ENCODE assay signal across 8 cellular contexts in the genomic region with DNA sequence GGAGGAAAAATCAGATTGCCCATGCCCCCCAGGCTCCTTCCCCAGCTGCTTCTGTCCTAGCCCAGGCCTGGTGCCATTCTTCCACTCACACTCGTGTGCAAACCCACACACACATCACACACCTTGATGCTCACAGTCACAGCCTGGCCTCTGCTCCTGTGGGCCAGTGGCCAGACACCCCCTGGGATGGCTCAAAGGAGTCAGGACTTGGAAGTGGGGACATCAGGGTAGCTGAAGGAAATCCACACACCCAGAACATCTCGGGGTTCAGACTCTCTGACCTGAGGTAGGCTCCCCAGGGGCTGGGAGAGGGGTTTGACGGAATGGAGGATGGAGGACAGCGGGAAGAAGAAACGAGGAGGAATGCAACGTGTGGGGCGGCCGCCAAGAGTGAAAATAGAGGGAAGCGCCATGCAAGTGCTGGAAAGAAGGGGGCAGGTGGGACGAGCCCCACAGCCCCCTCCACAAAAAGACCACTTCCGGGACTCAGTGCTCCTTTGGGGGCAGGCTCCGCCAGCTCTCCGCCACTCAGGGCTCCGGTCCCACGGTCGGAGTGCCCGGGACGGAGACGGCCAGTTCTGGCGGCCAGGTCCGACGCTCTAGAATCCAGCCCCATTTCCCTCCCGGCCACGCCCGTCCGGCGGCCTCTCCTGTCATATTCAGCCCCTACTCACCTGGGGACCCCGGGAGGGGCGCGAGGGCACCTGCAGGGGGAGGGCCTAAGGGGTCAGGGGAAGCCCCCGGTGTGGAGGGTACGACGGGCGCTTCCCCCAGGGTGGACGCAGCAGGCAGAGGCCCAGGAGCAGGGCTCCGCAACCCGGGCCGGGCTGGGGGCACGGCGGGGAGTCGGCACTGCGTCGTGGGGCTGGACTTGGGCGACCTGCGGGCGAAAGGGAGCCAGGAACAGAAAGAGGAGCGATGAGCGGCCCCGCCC. TPM values are rescaled to one million over a fixed set of nuclear protein-coding genes. Genes with fewer than 3 reads are reported as not detected.
A peak's percentile ranks its signal among the peaks of the same experiment; 100 is the strongest.
DNase-seq lines count a peak whose midpoint lies in the region; ATAC-seq, FAIRE-seq and TF ChIP-seq lines count a peak whose summit lies in the region.
"Not testable (repeated sequence)": the region's sequence is repeated elsewhere in the genome, so short reads cannot be mapped to it uniquely, and the experiment has no call there.

No MANE protein-coding gene starts in this region.

- not testable (repeated sequence) for TF ChIP-seq CTCF in CD4-positive, alpha-beta T cell (IDR thresholded peaks at IDR 0.05); K562 (IDR thresholded peaks at IDR 0.05 in 2 of 3, conservative IDR thresholded peaks at IDR 0.05 in 1 of 3; ENCODE audit: insufficient read depth in 2 of 3, low read depth in 1 of 3, low read length in 3 of 3)

- not testable (repeated sequence) for H3K79me2 ChIP-seq in K562 (ENCODE audit: control insufficient read depth, insufficient read depth, low read length)

- not testable (repeated sequence) for H3K36me3 ChIP-seq in K562 (ENCODE audit: control insufficient read depth, insufficient read depth, low read length); mucosa of stomach (ENCODE audit: control insufficient read depth, insufficient read depth, low read length)

- intact Hi-C loops in CD4-positive, alpha-beta T cell (cut with DNase I, micrococcal nuclease) = loop anchor here in 1 of 2 experiments (5.0 kb wide), 1 partner anchor 164 kb away; a partner anchor contains a TSS
- intact Hi-C loops in K562 (cut with micrococcal nuclease) = loop anchor here (2.0 kb wide), 1 partner anchor 21 kb away; no protein-coding TSS in a partner anchor
- intact Hi-C loops in Right ventricle myocardium superior (cut with DNase I) = loop anchor here (10.0 kb wide), 1 partner anchor 103 kb away; no protein-coding TSS in a partner anchor

- not testable (repeated sequence) for ATAC-seq in CD4-positive, alpha-beta T cell (ENCODE audit: poor library complexity); stimulated activated effector memory CD8-positive, alpha-beta T cell treated with anti-CD3 and anti-CD28 coated beads, Interleukin-12 subunit alpha, Interleukin-12 subunit beta, amount 100 ng/mL, for 72 hours
- ATAC-seq in GM21360 (IDR thresholded peaks at IDR 0.05; ENCODE audit: unreplicated experiment) (peak; percentile 28), HG03442 (IDR thresholded peaks at IDR 0.05; ENCODE audit: unreplicated experiment) (peak; percentile 21), K562 (peak; percentile 24), Right ventricle myocardium superior (ENCODE audit: poor library complexity) (peak; percentile 32)

- not testable (repeated sequence) for DNase-seq in CD4-positive, alpha-beta T cell; Right ventricle myocardium superior
- peak in 2 of 4 experiments; percentile 36 to 37 for DNase-seq in K562 (ENCODE audit: extremely low read depth in 1 of 4, low spot score in 3 of 4)
- DNase-seq in stimulated activated effector memory CD8-positive, alpha-beta T cell treated with anti-CD3 and anti-CD28 coated beads, Interleukin-12 subunit alpha, Interleukin-12 subunit beta, amount 100 ng/mL, for 72 hours (ENCODE audit: low spot score in 2 of 2) = peak in 1 of 2 donors; percentile 47

- not testable (repeated sequence) for H3K9me3 Mint-ChIP-seq in CD4-positive, alpha-beta T cell; T-helper 1 cell treated with Interleukin-12 subunit alpha and Interleukin-12 subunit beta and Interleukin-4 antibody, amounts not matched to agents 30 μg/mL and 1 μg/mL, for 36 hours; stimulated activated effector memory CD8-positive, alpha-beta T cell treated with anti-CD3 and anti-CD28 coated beads, Interleukin-12 subunit alpha, Interleukin-12 subunit beta, amount 100 ng/mL, for 72 hours

- peak overlapping the region; percentile 91 for H3K4me3 Mint-ChIP-seq in CD4-positive, alpha-beta T cell
- H3K4me3 Mint-ChIP-seq in T-helper 1 cell treated with Interleukin-12 subunit alpha and Interleukin-12 subunit beta and Interleukin-4 antibody, amounts not matched to agents 30 μg/mL and 1 μg/mL, for 36 hours = peak overlapping the region; percentile 91
- H3K4me3 Mint-ChIP-seq in stimulated activated effector memory CD8-positive, alpha-beta T cell treated with anti-CD3 and anti-CD28 coated beads, Interleukin-12 subunit alpha, Interleukin-12 subunit beta, amount 100 ng/mL, for 72 hours = peak overlapping the region; percentile 73

- H3K27ac ChIP-seq in CD4-positive, alpha-beta T cell (ENCODE audit: low read depth, low read length) = not testable (repeated sequence)
- 0 out of 3 replicates have a peak overlapping the region, but pooled peaks have one; percentile 34 for H3K27ac ChIP-seq in K562 (ENCODE audit: extremely low read depth, low read depth, low read length)

- CTCF ChIA-PET in CD4-positive, alpha-beta T cell (lab: Charles Lee) = interaction anchor here (0.9 to 1.3 kb wide), 4 partner anchors 10 to 370 kb away, joined by 3 to 5 read pairs (median 4); a partner anchor contains a TSS
- CTCF ChIA-PET in K562 (lab: Yijun Ruan, JAX; ENCODE audit: low intra/inter-chr PET ratio) = not testable (repeated sequence)

- peak overlapping the region; percentile 53 for H3K27ac Mint-ChIP-seq in CD4-positive, alpha-beta T cell
- H3K27ac Mint-ChIP-seq in T-helper 1 cell treated with Interleukin-12 subunit alpha and Interleukin-12 subunit beta and Interleukin-4 antibody, amounts not matched to agents 30 μg/mL and 1 μg/mL, for 36 hours = peak overlapping the region; percentile 72
- H3K27ac Mint-ChIP-seq in stimulated activated effector memory CD8-positive, alpha-beta T cell treated with anti-CD3 and anti-CD28 coated beads, Interleukin-12 subunit alpha, Interleukin-12 subunit beta, amount 100 ng/mL, for 72 hours = not testable (repeated sequence)

- not testable (repeated sequence) for H3K9me3 ChIP-seq in CD4-positive, alpha-beta T cell (ENCODE audit: control insufficient read depth, low read length); K562 (replicated peaks; ENCODE audit: control insufficient read depth, insufficient read depth, low read depth, low read length); mucosa of stomach (ENCODE audit: control insufficient read depth, low read length)

- POLR2A ChIA-PET in CD4-positive, alpha-beta T cell (lab: Charles Lee) = interaction anchor here (1.0 to 1.8 kb wide), 9 partner anchors 20 to 370 kb away, joined by 3 to 8 read pairs (median 4); a partner anchor contains a TSS
- POLR2A ChIA-PET in K562 (lab: Yijun Ruan, JAX) = interaction anchor here (0.7 to 1.2 kb wide), 3 partner anchors 13 to 18 kb away, joined by 3 to 6 read pairs (median 4); no protein-coding TSS in a partner anchor

- TSS peak; percentile 46 for BruUV-seq in K562 (replicated peaks; lab: Mats Ljungman, UMichigan)

- not testable (repeated sequence) for H3K36me3 Mint-ChIP-seq in CD4-positive, alpha-beta T cell (ENCODE audit: low read depth); T-helper 1 cell treated with Interleukin-12 subunit alpha and Interleukin-12 subunit beta and Interleukin-4 antibody, amounts not matched to agents 30 μg/mL and 1 μg/mL, for 36 hours (ENCODE audit: low read depth); stimulated activated effector memory CD8-positive, alpha-beta T cell treated with anti-CD3 and anti-CD28 coated beads, Interleukin-12 subunit alpha, Interleukin-12 subunit beta, amount 100 ng/mL, for 72 hours

- H3K4me2 ChIP-seq in K562 (ENCODE audit: insufficient read depth, low read length) = peak overlapping the region; percentile 89

- TF ChIP-seq POLR2A in K562 (conservative IDR thresholded peaks at IDR 0.05) = not testable (repeated sequence)

- WGBS in K562 (ENCODE audit: insufficient coverage, low coverage, missing lambda C conversion rate) = 5% methylated on average over 24 of the region's 49 CpGs

- not testable (repeated sequence) for H3K9me1 ChIP-seq in K562 (ENCODE audit: control insufficient read depth, insufficient read depth, low read length)

- not testable (repeated sequence) for H3K27me3 ChIP-seq in CD4-positive, alpha-beta T cell (ENCODE audit: control insufficient read depth, insufficient read depth, low read length); K562 (ENCODE audit: control insufficient read depth in 2 of 2, insufficient read depth in 2 of 2, low read length in 2 of 2); mucosa of stomach (ENCODE audit: control insufficient read depth, insufficient read depth, low read length)

- FAIRE-seq in K562 (lab: Jason Lieb, UNC) = not testable (repeated sequence)

- peaks cover 11% of the 10 kb centered on the region for H3K4me1 Mint-ChIP-seq in CD4-positive, alpha-beta T cell (ENCODE audit: low read depth)
- H3K4me1 Mint-ChIP-seq in T-helper 1 cell treated with Interleukin-12 subunit alpha and Interleukin-12 subunit beta and Interleukin-4 antibody, amounts not matched to agents 30 μg/mL and 1 μg/mL, for 36 hours (ENCODE audit: low read depth) = not testable (repeated sequence)
- peaks cover 11% of the 10 kb centered on the region for H3K4me1 Mint-ChIP-seq in stimulated activated effector memory CD8-positive, alpha-beta T cell treated with anti-CD3 and anti-CD28 coated beads, Interleukin-12 subunit alpha, Interleukin-12 subunit beta, amount 100 ng/mL, for 72 hours

- H3K27me3 Mint-ChIP-seq in CD4-positive, alpha-beta T cell = not testable (repeated sequence)
- peaks cover 40% of the 10 kb centered on the region for H3K27me3 Mint-ChIP-seq in T-helper 1 cell treated with Interleukin-12 subunit alpha and Interleukin-12 subunit beta and Interleukin-4 antibody, amounts not matched to agents 30 μg/mL and 1 μg/mL, for 36 hours (ENCODE audit: low read depth)

- H2AFZ ChIP-seq in K562 (ENCODE audit: low read depth, low read length) = peak overlapping the region; percentile 95

- not testable (repeated sequence) for H4K20me1 ChIP-seq in K562 (replicated peaks; ENCODE audit: control insufficient read depth, insufficient read depth, low read length)

- not testable (repeated sequence) for TF ChIP-seq RAD21 in K562 (CRISPR knock-in tag; conservative IDR thresholded peaks at IDR 0.05 in 1 of 2, IDR thresholded peaks at IDR 0.05 in 1 of 2)

- in situ Hi-C loops in K562 (cut with MboI) = not testable (repeated sequence)

- H3K9ac ChIP-seq in K562 (ENCODE audit: insufficient read depth in 1 of 2, low read depth in 2 of 2, low read length in 2 of 2) (peak overlapping the region; percentile 63 to 88; a peak in 3 of 4 replicates), mucosa of stomach (ENCODE audit: low read length) (peak overlapping the region; percentile 75)

- H3K4me3 ChIP-seq in K562 = peak overlapping the region; percentile 69
- peak overlapping the region; percentile 18 for H3K4me3 ChIP-seq in mucosa of stomach (ENCODE audit: low read length)

- TF ChIP-seq EP300 in K562 (IDR thresholded peaks at IDR 0.05; ENCODE audit: low read length) = not testable (repeated sequence)

- H3K4me1 ChIP-seq in K562 (replicated peaks in 1 of 2; ENCODE audit: control insufficient read depth in 2 of 2, insufficient read depth in 2 of 2, low read length in 2 of 2) = peaks cover 5 to 27% of the 10 kb centered on the region in 2 experiments; a peak in 4 of 5 replicates
- H3K4me1 ChIP-seq in mucosa of stomach (ENCODE audit: control insufficient read depth, insufficient read depth, low read length) = not testable (repeated sequence)

RNA-seq across cellular contexts. Expression of a gene that starts 25.3 kb away (rescaled TPM):
- not detected for total RNA-seq in CD4-positive, alpha-beta T cell
- total RNA-seq in K562 (2011; cell fraction: chromatin; rRNA removed; ENCODE audit: low replicate concordance) = 0.07 and 1.1 TPM in 2 replicates
- total RNA-seq in K562 (2011; cell fraction: nucleolus; rRNA removed) = 0.39 and 1.2 TPM in 2 replicates
- 0.22 and 0.23 TPM in 2 replicates for total RNA-seq in K562 (2011; cell fraction: nucleoplasm; rRNA removed)
- total RNA-seq in K562 (2014; rRNA removed) = 0.08 TPM in 1 of 2 replicates, not detected in the other
- not detected in 2 replicates for total RNA-seq in K562 (2014; rRNA removed; fragmentation: Illumina TruSeq; extraction: Trizol)
- total RNA-seq in K562 (2015; rRNA removed; fragmentation: Illumina TruSeq; extraction: Trizol) = under 0.01 TPM in 1 of 2 replicates, not detected in the other
- total RNA-seq in K562 (2021) = 0.07 TPM in 2 replicates
- polyA plus RNA-seq in K562 (2011; rRNA removed) = 0.04 and 0.08 TPM in 2 replicates
- 0.06 and 0.16 TPM in 2 replicates for polyA plus RNA-seq in K562 (2011; cell fraction: cytosol; rRNA removed)
- polyA plus RNA-seq in K562 (2011; cell fraction: nucleus; rRNA removed) = 0.21 and 0.73 TPM in 2 replicates
- 0.10 and 0.32 TPM in 2 replicates for polyA plus RNA-seq in K562 (2012)
- 0.01 and 0.03 TPM in 2 replicates for polyA plus RNA-seq in K562 (2014; fragmentation: Illumina TruSeq; extraction: Trizol)
- polyA plus RNA-seq in K562 (2014; fragmentation: Nextera tagmentation; extraction: Ambion mirVana) = not detected
- not detected in 2 replicates for polyA plus RNA-seq in K562 (2014; rRNA removed)
- polyA minus RNA-seq in K562 (2011; rRNA and poly(A)+ RNA removed) = 0.09 and 0.11 TPM in 2 replicates
- 0.29 and 0.73 TPM in 2 replicates for polyA minus RNA-seq in K562 (2011; cell fraction: cytosol; rRNA and poly(A)+ RNA removed)
- polyA minus RNA-seq in K562 (2011; cell fraction: nucleus; rRNA and poly(A)+ RNA removed) = 0.33 and 0.40 TPM in 2 replicates
- 5.2 TPM for total RNA-seq in Right ventricle myocardium superior
